In the genomic region with DNA sequence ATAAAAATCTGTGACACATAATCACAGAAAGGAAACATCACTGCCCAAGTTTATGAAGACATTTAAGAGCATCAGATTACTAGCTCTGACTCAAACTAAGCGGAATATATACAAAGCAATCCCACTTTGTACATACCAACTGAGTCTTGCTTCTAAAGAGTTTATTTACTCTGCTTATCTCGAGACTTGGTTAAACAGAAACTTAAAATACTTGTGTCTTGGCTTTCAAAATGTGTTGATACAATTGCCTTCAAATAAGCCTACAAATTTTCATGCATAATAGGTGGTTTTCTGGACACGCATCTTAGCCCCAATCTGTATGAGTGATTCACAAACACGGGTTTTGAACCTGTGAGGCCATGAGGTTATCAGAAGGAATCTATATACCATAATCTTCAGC, we compare ENCODE assay signal across 19 cellular contexts. TPM values are rescaled to one million over a fixed set of nuclear protein-coding genes. Genes with fewer than 3 reads are reported as not detected.
DNase-seq lines count a peak whose midpoint lies in the region; ATAC-seq, FAIRE-seq and TF ChIP-seq lines count a peak whose summit lies in the region.
"Had no signal": no experiment of that assay in that cellular context is flagged by ENCODE, and none has a peak within 500 bp of the region (broad histone marks: within the 10 kb centered on the region; RNA-seq: fewer than 3 reads in every experiment).

No MANE protein-coding gene starts in this region.

- DNase-seq in AG04450 (ENCODE audit: low read depth, low spot score) = peak; percentile 78
- peak; percentile 11 for DNase-seq in HS-27A (ENCODE audit: low read depth)
- no peak for DNase-seq in body of pancreas
- DNase-seq in urothelium cell line (ENCODE audit: low spot score) = no peak
- DNase-seq in thyroid gland = no peak
- no peak for DNase-seq in activated CD4-positive, alpha-beta T cell treated with anti-CD3 and anti-CD28 coated beads for 4 hours
- DNase-seq: activated CD4-positive, alpha-beta T cell treated with anti-CD3 and anti-CD28 coated beads, Interleukin-2, amount 50 U/mL, for 1 hour; activated T-cell treated with anti-CD3 and anti-CD28 coated beads, Interleukin-2, amount 50 U/mL, for 1 hour; DMS 273 treated with DMSO at 0.1 percent for 48 hours; kidney glomerular epithelial cell; NCI-H446 treated with DMSO at 0.1 percent for 48 hours; small intestine; stimulated activated naive B cell treated with anti-CD40 and anti-IgM and Interleukin-4, amounts not matched to agents 10 μg/mL and 1 μg/mL and 100 μg/mL, for 72 hours; T1000; uterus had no signal

- H3K4me1 ChIP-seq in body of pancreas (peaks cover 8% of the 10 kb centered on the region), thyroid gland (no peaks in the 10 kb centered on the region)
- H3K4me1 ChIP-seq: uterus had no signal

- H3K9me3 ChIP-seq in AG04450 (ENCODE audit: control insufficient read depth, insufficient read depth, low read length) = 0 out of 2 replicates have a peak, but pooled peaks cover 4% of the 10 kb centered on the region
- no peaks in the 10 kb centered on the region for H3K9me3 ChIP-seq in body of pancreas
- no peaks in the 10 kb centered on the region for H3K9me3 ChIP-seq in thyroid gland
- H3K9me3 ChIP-seq: uterus had no signal

- peaks cover 0 to 7% of the 10 kb centered on the region in 2 donors for H3K36me3 ChIP-seq in body of pancreas (replicated peaks in 1 of 2; ENCODE audit: insufficient read depth in 1 of 2, low read depth in 2 of 2)
- peaks cover 7 to 10% of the 10 kb centered on the region in 2 donors for H3K36me3 ChIP-seq in thyroid gland
- H3K36me3 ChIP-seq: uterus had no signal

- CTCF ChIA-PET in AG04450 (lab: Charles Lee) = interaction anchor here (0.6 to 2.8 kb wide), 3 partner anchors 18 to 40 kb away, joined by 3 to 8 read pairs (median 3); no protein-coding TSS in a partner anchor

- FAIRE-seq in islet of Langerhans (lab: Jason Lieb, UNC) (peak; percentile 21), urothelium cell line (lab: Jason Lieb, UNC) (no peak)
- FAIRE-seq: small intestine had no signal

- intact Hi-C loops in body of pancreas (cut with DNase I) = no loop called here
- intact Hi-C loops in thyroid gland (cut with DNase I) = no loop called here

- H3K27ac ChIP-seq in AG04450 (ENCODE audit: low read depth, low read length) (no peak overlapping the region), body of pancreas (no peak overlapping the region), thyroid gland (no peak overlapping the region)
- H3K27ac ChIP-seq: uterus had no signal

- WGBS in body of pancreas, 2 donors = 24 to 27% methylated on average over 4 of the region's 4 CpGs
- 86 to 87% methylated on average over 4 of the region's 4 CpGs for WGBS in thyroid gland, 2 donors

- POLR2A ChIA-PET in AG04450 (lab: Yijun Ruan, JAX) = interaction anchor here (0.7 to 2.8 kb wide), 5 partner anchors 11 to 305 kb away, joined by 4 to 20 read pairs (median 4); partner anchors contain the start of genes POLR3C and RNF115

- peak; percentile 64 for ATAC-seq in body of pancreas
- no peak for ATAC-seq in GM19463 (IDR thresholded peaks at IDR 0.05; ENCODE audit: unreplicated experiment)
- ATAC-seq: activated naive CD4-positive, alpha-beta T cell treated with anti-CD3 and anti-CD28 coated beads, Interleukin-2, amount 50 U/mL, for 72 hours; stimulated activated naive B cell treated with anti-CD40 and anti-IgM and Interleukin-4, amounts not matched to agents 10 μg/mL and 1 μg/mL and 100 μg/mL, for 72 hours had no signal

- TF ChIP-seq CTCF in AG04450 (IDR thresholded peaks at IDR 0.05; ENCODE audit: low read depth, low read length) (no peak), body of pancreas (IDR thresholded peaks at IDR 0.05) (no peak), thyroid gland (IDR thresholded peaks at IDR 0.05) (no peak)

- no peak overlapping the region for H3K4me3 ChIP-seq in AG04450 (ENCODE audit: low read depth, low read length)
- H3K4me3 ChIP-seq in body of pancreas = no peak overlapping the region
- H3K4me3 ChIP-seq in thyroid gland (replicated peaks in 1 of 3) = no peak overlapping the region
- H3K4me3 ChIP-seq: uterus had no signal

- H3K27me3 ChIP-seq in AG04450 (ENCODE audit: control insufficient read depth, insufficient read depth, low read length) = no peaks in the 10 kb centered on the region
- H3K27me3 ChIP-seq in body of pancreas = no peaks in the 10 kb centered on the region
- no peaks in the 10 kb centered on the region for H3K27me3 ChIP-seq in thyroid gland
- H3K27me3 ChIP-seq: uterus had no signal

- TF ChIP-seq POLR2A in body of pancreas (IDR thresholded peaks at IDR 0.05) (no peak), thyroid gland (IDR thresholded peaks at IDR 0.05) (no peak)

RNA-seq across cellular contexts. Expression of gene CD160, which starts 21.0 kb away (rescaled TPM):
- polyA plus RNA-seq in AG04450 (2011; rRNA removed) = 0.05 and 0.06 TPM in 2 replicates
- not detected in 2 replicates for polyA minus RNA-seq in AG04450 (2011; rRNA and poly(A)+ RNA removed)
- total RNA-seq in body of pancreas (not detected), thyroid gland (not detected)
- total RNA-seq: osteocyte had no signal

RNA-seq across cellular contexts. Expression of gene PDZK1, which starts 33.1 kb away (rescaled TPM):
- polyA plus RNA-seq in AG04450 (2011; rRNA removed) = 2.0 and 3.2 TPM in 2 replicates
- polyA minus RNA-seq in AG04450 (2011; rRNA and poly(A)+ RNA removed) = 0.74 and 0.83 TPM in 2 replicates
- total RNA-seq in body of pancreas (10 to 100 TPM in 1 of 2 donors, 1 to 10 TPM in 1; 7.8 to 24.7 TPM), thyroid gland (under 1 TPM in 3 of 4 donors, not detected in 1; 0.27 to 0.56 (median 0.29) TPM)
- total RNA-seq: activated naive CD4-positive, alpha-beta T cell treated with anti-CD3 and anti-CD28 coated beads, Interleukin-2, amount 50 U/mL, for 72 hours had no signal

Comparison
In these comparisons a context has a peak if more than half of its experiments do, and no peak if none do; other contexts are left out.
1. DNase-seq: peak in AG04450 (single experiment) and HS-27A (single experiment); none in body of pancreas (0 of 4), urothelium cell line (single experiment), thyroid gland (0 of 2) and activated CD4-positive, alpha-beta T cell treated with anti-CD3 and anti-CD28 coated beads for 4 hours (0 of 2).
2. RNA of gene PDZK1, which starts 33.1 kb away (total RNA-seq): 7.8 to 24.7 TPM in body of pancreas; 0.27 to 0.56 TPM in thyroid gland; every median in the first group is over 4 times any median in the second.